In genomic region chr14:65877187-65877586, GRCh38 we compare ENCODE assay signal across 17 cellular contexts.
DNase-seq lines count a peak whose midpoint lies in the region; ATAC-seq, FAIRE-seq and TF ChIP-seq lines count a peak whose summit lies in the region.
"Had no signal": no experiment of that assay in that cellular context is flagged by ENCODE, and none has a peak within 500 bp of the region (broad histone marks: within the 10 kb centered on the region; RNA-seq: fewer than 3 reads in every experiment).

No MANE protein-coding gene starts in this region.

- intact Hi-C loops in activated T-helper 1 cell treated with anti-CD3 and anti-CD28 coated beads, Interleukin-12 subunit alpha, Interleukin-12 subunit beta, Interleukin-2, Interleukin-4 antibody, amounts not matched to agents 30 ng/mL and 10 ng/mL and 1 ng/mL, durations not matched to agents 14 hours and 24 hours and 36 hours (cut with micrococcal nuclease) = loop anchor here (5.0 kb wide), 1 partner anchor 50 kb away; no protein-coding TSS in a partner anchor
- intact Hi-C loops in dorsolateral prefrontal cortex (cut with DNase I) = no loop called here

- FAIRE-seq in HTR-8/SVneo (lab: Jason Lieb, UNC) = peak; percentile 94

- no peaks in the 10 kb centered on the region for H3K79me2 ChIP-seq in Karpas-422 (ENCODE audit: low read length)

- H3K36me3 ChIP-seq in Karpas-422 (ENCODE audit: insufficient read depth, low read length) = no peaks in the 10 kb centered on the region

- H2AFZ ChIP-seq in Karpas-422 (ENCODE audit: low read length) = no peak overlapping the region

- H3K27ac Mint-ChIP-seq in activated naive CD8-positive, alpha-beta T cell = peak overlapping the region; percentile 81
- no peak overlapping the region for H3K27ac Mint-ChIP-seq in activated naive CD8-positive, alpha-beta T cell treated with anti-CD3 and anti-CD28 coated beads, Interleukin-2, amount 50 U/mL, for 24 hours
- H3K27ac Mint-ChIP-seq in activated T-helper 1 cell treated with anti-CD3 and anti-CD28 coated beads, Interleukin-12 subunit alpha, Interleukin-12 subunit beta, Interleukin-2, Interleukin-4 antibody, amounts not matched to agents 30 ng/mL and 10 ng/mL and 1 ng/mL, durations not matched to agents 14 hours and 24 hours and 36 hours = peak overlapping the region; percentile 15
- H3K27ac Mint-ChIP-seq: CD4-positive, alpha-beta T cell had no signal

- H4K20me1 ChIP-seq in Karpas-422 (ENCODE audit: insufficient read depth, low read depth, low read length) = no peaks in the 10 kb centered on the region

- H3K4me2 ChIP-seq in Karpas-422 (ENCODE audit: low read depth, low read length, poor library complexity, severe bottlenecking) = no peak overlapping the region

- H3K4me3 ChIP-seq in Karpas-422 (ENCODE audit: low read length) (no peak overlapping the region), dorsolateral prefrontal cortex (no peak overlapping the region)

- H3K4me3 Mint-ChIP-seq in activated naive CD8-positive, alpha-beta T cell = peak overlapping the region; percentile 44
- no peak overlapping the region for H3K4me3 Mint-ChIP-seq in activated naive CD8-positive, alpha-beta T cell treated with anti-CD3 and anti-CD28 coated beads, Interleukin-2, amount 50 U/mL, for 24 hours
- H3K4me3 Mint-ChIP-seq in activated T-helper 1 cell treated with anti-CD3 and anti-CD28 coated beads, Interleukin-12 subunit alpha, Interleukin-12 subunit beta, Interleukin-2, Interleukin-4 antibody, amounts not matched to agents 30 ng/mL and 10 ng/mL and 1 ng/mL, durations not matched to agents 14 hours and 24 hours and 36 hours = no peak overlapping the region

- ATAC-seq in activated naive CD8-positive, alpha-beta T cell treated with anti-CD3 and anti-CD28 coated beads, Interleukin-2, amount 50 U/mL, for 24 hours = no peak
- ATAC-seq: PC-3 had no signal

- TF ChIP-seq CTCF in RWPE1 (conservative IDR thresholded peaks at IDR 0.05; ENCODE audit: low read depth) (no peak), dorsolateral prefrontal cortex (IDR thresholded peaks at IDR 0.05 in 54 of 56, conservative IDR thresholded peaks at IDR 0.05 in 2 of 56; ENCODE audit: low read depth in 1 of 56, partially characterized antibody in 56 of 56) (no peak)

- CTCF ChIA-PET in RWPE1 (lab: Yijun Ruan, JAX) = no interaction called here

- peaks cover 5% of the 10 kb centered on the region for H3K36me3 Mint-ChIP-seq in activated naive CD8-positive, alpha-beta T cell
- H3K36me3 Mint-ChIP-seq in activated naive CD8-positive, alpha-beta T cell treated with anti-CD3 and anti-CD28 coated beads, Interleukin-2, amount 50 U/mL, for 24 hours (ENCODE audit: low read depth) = no peaks in the 10 kb centered on the region
- H3K36me3 Mint-ChIP-seq in activated T-helper 1 cell treated with anti-CD3 and anti-CD28 coated beads, Interleukin-12 subunit alpha, Interleukin-12 subunit beta, Interleukin-2, Interleukin-4 antibody, amounts not matched to agents 30 ng/mL and 10 ng/mL and 1 ng/mL, durations not matched to agents 14 hours and 24 hours and 36 hours (ENCODE audit: low read depth) = peaks cover 7% of the 10 kb centered on the region

- POLR2A ChIA-PET in RWPE1 (lab: Yijun Ruan, JAX; ENCODE audit: low non-redundant PET) = no interaction called here

- H3K9ac ChIP-seq in Karpas-422 (ENCODE audit: low read length) = no peak overlapping the region

- H3K9me2 ChIP-seq in Karpas-422 (replicated peaks; ENCODE audit: insufficient read depth, low read length) = no peaks in the 10 kb centered on the region

- H3K9me3 ChIP-seq in Karpas-422 (ENCODE audit: low read length) = no peaks in the 10 kb centered on the region

- peaks cover 13% of the 10 kb centered on the region for H3K4me1 Mint-ChIP-seq in activated naive CD8-positive, alpha-beta T cell (ENCODE audit: low read depth)
- peaks cover 37% of the 10 kb centered on the region for H3K4me1 Mint-ChIP-seq in activated naive CD8-positive, alpha-beta T cell treated with anti-CD3 and anti-CD28 coated beads, Interleukin-2, amount 50 U/mL, for 24 hours
- H3K4me1 Mint-ChIP-seq in activated T-helper 1 cell treated with anti-CD3 and anti-CD28 coated beads, Interleukin-12 subunit alpha, Interleukin-12 subunit beta, Interleukin-2, Interleukin-4 antibody, amounts not matched to agents 30 ng/mL and 10 ng/mL and 1 ng/mL, durations not matched to agents 14 hours and 24 hours and 36 hours (ENCODE audit: low read depth) = peaks cover 5% of the 10 kb centered on the region

- H3K4me1 ChIP-seq in Karpas-422 (ENCODE audit: low read length) = no peaks in the 10 kb centered on the region

- H3K27me3 Mint-ChIP-seq in activated naive CD8-positive, alpha-beta T cell = no peaks in the 10 kb centered on the region
- H3K27me3 Mint-ChIP-seq in activated naive CD8-positive, alpha-beta T cell treated with anti-CD3 and anti-CD28 coated beads, Interleukin-2, amount 50 U/mL, for 24 hours = no peaks in the 10 kb centered on the region
- no peaks in the 10 kb centered on the region for H3K27me3 Mint-ChIP-seq in activated T-helper 1 cell treated with anti-CD3 and anti-CD28 coated beads, Interleukin-12 subunit alpha, Interleukin-12 subunit beta, Interleukin-2, Interleukin-4 antibody, amounts not matched to agents 30 ng/mL and 10 ng/mL and 1 ng/mL, durations not matched to agents 14 hours and 24 hours and 36 hours (ENCODE audit: insufficient read depth)
- H3K27me3 Mint-ChIP-seq: CD4-positive, alpha-beta T cell had no signal

- no peaks in the 10 kb centered on the region for H3K27me3 ChIP-seq in Karpas-422 (ENCODE audit: low read length)
- H3K27me3 ChIP-seq in dorsolateral prefrontal cortex = no peaks in the 10 kb centered on the region

- DNase-seq in activated naive CD8-positive, alpha-beta T cell treated with anti-CD3 and anti-CD28 coated beads, Interleukin-2, amount 50 U/mL, for 24 hours = no peak
- DNase-seq in HTR-8/SVneo (ENCODE audit: insufficient read length, low spot score) (no peak), RWPE1 (ENCODE audit: low spot score) (no peak), Karpas-422 (no peak), dorsolateral prefrontal cortex (no peak)
- DNase-seq in activated T-helper 1 cell treated with anti-CD3 and anti-CD28 coated beads, Interleukin-12 subunit alpha, Interleukin-12 subunit beta, Interleukin-2, Interleukin-4 antibody, amounts not matched to agents 30 ng/mL and 10 ng/mL and 1 ng/mL, durations not matched to agents 14 hours and 24 hours and 36 hours (ENCODE audit: low spot score) = no peak
- DNase-seq: CD4-positive, alpha-beta T cell; GDM1; MM.1S; NCI-H1048; NCI-H1417 treated with DMSO at 0.1 percent for 48 hours; NCI-H187; NCI-H446; NCI-H526; PC-3; SHP77 had no signal

- H3K27ac ChIP-seq in RWPE1 = no peak overlapping the region
- no peak overlapping the region for H3K27ac ChIP-seq in Karpas-422 (ENCODE audit: low read length)
- H3K27ac ChIP-seq in dorsolateral prefrontal cortex = no peak overlapping the region

- no peaks in the 10 kb centered on the region for H3K9me3 Mint-ChIP-seq in activated naive CD8-positive, alpha-beta T cell (ENCODE audit: low read depth)
- no peaks in the 10 kb centered on the region for H3K9me3 Mint-ChIP-seq in activated naive CD8-positive, alpha-beta T cell treated with anti-CD3 and anti-CD28 coated beads, Interleukin-2, amount 50 U/mL, for 24 hours
- peaks cover 4% of the 10 kb centered on the region for H3K9me3 Mint-ChIP-seq in activated T-helper 1 cell treated with anti-CD3 and anti-CD28 coated beads, Interleukin-12 subunit alpha, Interleukin-12 subunit beta, Interleukin-2, Interleukin-4 antibody, amounts not matched to agents 30 ng/mL and 10 ng/mL and 1 ng/mL, durations not matched to agents 14 hours and 24 hours and 36 hours
